10 cellular contexts compared by ENCODE assay signal in the genomic region with DNA sequence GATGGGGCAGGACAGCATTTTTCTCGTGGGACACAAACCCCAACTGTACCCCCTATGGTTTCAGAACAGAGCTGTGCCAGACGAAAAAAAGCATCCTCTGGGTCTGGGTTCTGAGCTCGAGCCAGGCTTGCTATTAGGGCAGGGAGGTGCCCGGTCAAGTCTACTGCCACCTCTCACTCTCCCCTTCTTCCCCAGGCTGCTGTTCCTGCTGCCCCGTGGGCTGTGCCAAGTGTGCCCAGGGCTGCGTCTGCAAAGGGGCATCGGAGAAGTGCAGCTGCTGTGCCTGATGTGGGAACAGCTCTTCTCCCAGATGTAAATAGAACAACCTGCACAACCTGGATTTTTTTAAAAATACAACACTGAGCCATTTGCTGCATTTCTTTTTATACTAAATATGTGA. TPM values are rescaled to one million over a fixed set of nuclear protein-coding genes. Genes with fewer than 3 reads are reported as not detected.
A peak's percentile ranks its signal among the peaks of the same experiment; 100 is the strongest.
DNase-seq lines count a peak whose midpoint lies in the region; ATAC-seq and TF ChIP-seq lines count a peak whose summit lies in the region.
"Had no signal": no experiment of that assay in that cellular context is flagged by ENCODE, and none has a peak within 500 bp of the region (broad histone marks: within the 10 kb centered on the region; RNA-seq: fewer than 3 reads in every experiment).

No MANE protein-coding gene starts in this region.

- no peak overlapping the region for H3K27ac Mint-ChIP-seq in T-helper 17 cell

- H3K4me3 Mint-ChIP-seq in T-helper 17 cell = peak overlapping the region; percentile 95

- ATAC-seq in T-helper 17 cell = no peak
- no peak for ATAC-seq in activated CD4-positive, CD25-positive, alpha-beta regulatory T cell treated with anti-CD3 and anti-CD28 coated beads, Interleukin-2, amount 50 U/mL, for 24 hours

- H3K4me3 ChIP-seq in AG04450 (ENCODE audit: low read depth, low read length) = peak overlapping the region; percentile 73
- H3K4me3 ChIP-seq in esophagus muscularis mucosa = peak overlapping the region; percentile 61 to 78 (median 72)
- H3K4me3 ChIP-seq in osteoblast (ENCODE audit: insufficient read depth, low read length) = peak overlapping the region; percentile 86

- H3K27me3 ChIP-seq in AG04450 (ENCODE audit: control insufficient read depth, insufficient read depth, low read length) = peaks cover 2% of the 10 kb centered on the region
- no peaks in the 10 kb centered on the region for H3K27me3 ChIP-seq in esophagus muscularis mucosa
- H3K27me3 ChIP-seq in osteoblast (ENCODE audit: insufficient read depth, low read length) = no peaks in the 10 kb centered on the region

- no peak for TF ChIP-seq EP300 in esophagus muscularis mucosa (IDR thresholded peaks at IDR 0.05)

- no peak overlapping the region for H2AFZ ChIP-seq in osteoblast (ENCODE audit: low read length)

- peaks cover 26% of the 10 kb centered on the region for H3K27me3 Mint-ChIP-seq in T-helper 17 cell

- no peak for TF ChIP-seq POLR2A in esophagus muscularis mucosa (IDR thresholded peaks at IDR 0.05; ENCODE audit: low read depth)

- no peaks in the 10 kb centered on the region for H3K9me3 ChIP-seq in AG04450 (ENCODE audit: control insufficient read depth, insufficient read depth, low read length)
- no peaks in the 10 kb centered on the region for H3K9me3 ChIP-seq in T-helper 17 cell (ENCODE audit: control insufficient read depth, low read length, poor library complexity, severe bottlenecking)
- no peaks in the 10 kb centered on the region for H3K9me3 ChIP-seq in esophagus muscularis mucosa
- no peaks in the 10 kb centered on the region for H3K9me3 ChIP-seq in osteoblast (ENCODE audit: low read depth, low read length)

- DNase-seq in AG04450 (ENCODE audit: low read depth, low spot score) (no peak), T-helper 17 cell (no peak), esophagus muscularis mucosa (ENCODE audit: extremely low spot score) (no peak), osteoblast (ENCODE audit: insufficient read length, low spot score, missing footprints) (no peak), NCI-H1092 (lab: John Stamatoyannopoulos, UW) (no peak), MV-4-11 (lab: John Stamatoyannopoulos, UW) (no peak), GM10248 (ENCODE audit: extremely low spot score) (no peak)
- DNase-seq: NCI-H446 treated with DMSO at 0.1 percent for 48 hours had no signal

- POLR2A ChIA-PET in AG04450 (lab: Yijun Ruan, JAX) = interaction anchor here (0.7 to 4.8 kb wide), 6 partner anchors 10 to 304 kb away, joined by 3 to 201 read pairs (median 14); partner anchors contain the start of genes MT1X and MT2A
- POLR2A ChIA-PET in GM10248 (lab: Yijun Ruan, JAX) = no interaction called here

- no peak for TF ChIP-seq CTCF in AG04450 (IDR thresholded peaks at IDR 0.05; ENCODE audit: low read depth, low read length)
- no peak for TF ChIP-seq CTCF in esophagus muscularis mucosa (IDR thresholded peaks at IDR 0.05)
- TF ChIP-seq CTCF in osteoblast (IDR thresholded peaks at IDR 0.05; ENCODE audit: extremely low read depth, low read depth, low read length) = no peak
- no peak for TF ChIP-seq CTCF in GM10248 (IDR thresholded peaks at IDR 0.05; ENCODE audit: control extremely low read depth, extremely low read depth, low read depth, missing control alignments)

- intact Hi-C loops in esophagus muscularis mucosa (cut with DNase I) = loop anchor here (10.0 kb wide), 1 partner anchor 202 kb away; the partner anchor contains the start of gene AMFR

- peaks cover 17% of the 10 kb centered on the region for H3K79me2 ChIP-seq in osteoblast (ENCODE audit: insufficient read depth, low read length)

- peaks cover 17% of the 10 kb centered on the region for H3K4me1 Mint-ChIP-seq in T-helper 17 cell

- peak overlapping the region; percentile 97 for H3K4me2 ChIP-seq in osteoblast (ENCODE audit: insufficient read depth, low read length)

- H3K27ac ChIP-seq in AG04450 (ENCODE audit: low read depth, low read length) (peak overlapping the region; percentile 47), esophagus muscularis mucosa (replicated peaks in 1 of 4) (peak overlapping the region; percentile 88 to 94 (median 92)), osteoblast (ENCODE audit: low read depth, low read length) (peak overlapping the region; percentile 97)

- H3K4me1 ChIP-seq in esophagus muscularis mucosa (peaks cover 20 to 41% (median 31%) of the 10 kb centered on the region in 4 donors), osteoblast (ENCODE audit: insufficient read depth, low read length) (peaks cover 14% of the 10 kb centered on the region)

- H3K36me3 Mint-ChIP-seq in T-helper 17 cell (ENCODE audit: low read depth) = peaks cover under 1% of the 10 kb centered on the region

- 57% methylated on average over 6 of the region's 7 CpGs for WGBS in esophagus muscularis mucosa

- H4K20me1 ChIP-seq in osteoblast (ENCODE audit: insufficient read depth, low read length) = peaks cover 4% of the 10 kb centered on the region

- CTCF ChIA-PET in AG04450 (lab: Charles Lee) = interaction anchor here (1.1 to 1.2 kb wide), 2 partner anchors 74 to 113 kb away, joined by 3 to 7 read pairs; no protein-coding TSS in a partner anchor
- CTCF ChIA-PET in GM10248 (lab: Yijun Ruan, JAX) = interaction anchor here (1.0 to 1.5 kb wide), 4 partner anchors 9 to 240 kb away, joined by 3 to 4 read pairs (median 3); no protein-coding TSS in a partner anchor

- no peaks in the 10 kb centered on the region for H3K36me3 ChIP-seq in esophagus muscularis mucosa
- H3K36me3 ChIP-seq in osteoblast (ENCODE audit: insufficient read depth, low read length) = no peaks in the 10 kb centered on the region

RNA-seq across cellular contexts. Expression of gene MT1E, which starts 1.1 kb away (rescaled TPM):
- polyA plus RNA-seq in AG04450 (2011; rRNA removed) = 153 and 250 TPM in 2 replicates
- polyA minus RNA-seq in AG04450 (2011; rRNA and poly(A)+ RNA removed) = 51.3 and 58.4 TPM in 2 replicates
- total RNA-seq in T-helper 17 cell = 1 to 10 TPM; 1.9 to 8.7 TPM
- total RNA-seq in esophagus muscularis mucosa = 100 to 1,000 TPM in 3 of 4 donors, 10 to 100 TPM in 1; 57.7 to 428 (median 146) TPM
- total RNA-seq in osteoblast = 105 and 119 TPM in 2 replicates

RNA-seq across cellular contexts. Expression of gene MT1M, which starts 5.8 kb away (rescaled TPM):
- polyA plus RNA-seq in AG04450 (2011; rRNA removed) = 0.10 and 0.38 TPM in 2 replicates
- polyA minus RNA-seq in AG04450 (2011; rRNA and poly(A)+ RNA removed) = not detected in 2 replicates
- not detected for total RNA-seq in T-helper 17 cell
- 10 to 100 TPM in 3 of 4 donors, 1 to 10 TPM in 1; 3.7 to 74.9 (median 14.9) TPM for total RNA-seq in esophagus muscularis mucosa
- 8.5 and 8.7 TPM in 2 replicates for total RNA-seq in osteoblast

RNA-seq across cellular contexts. Expression of gene MT1A, which starts 11.8 kb away (rescaled TPM):
- polyA plus RNA-seq in AG04450 (2011; rRNA removed) = 0.66 TPM in 1 of 2 replicates, not detected in the other
- polyA minus RNA-seq in AG04450 (2011; rRNA and poly(A)+ RNA removed) = 0.91 and 1.1 TPM in 2 replicates
- not detected for total RNA-seq in T-helper 17 cell
- 100 to 1,000 TPM in 1 of 4 donors, 10 to 100 TPM in 1, 1 to 10 TPM in 1, not detected in 1; 1.7 to 371 (median 21.3) TPM for total RNA-seq in esophagus muscularis mucosa
- total RNA-seq in osteoblast = 0.59 TPM in 1 of 2 replicates, not detected in the other

RNA-seq across cellular contexts. Expression of gene MT2A, which starts 18.3 kb away (rescaled TPM):
- 82.6 and 146 TPM in 2 replicates for polyA plus RNA-seq in AG04450 (2011; rRNA removed)
- polyA minus RNA-seq in AG04450 (2011; rRNA and poly(A)+ RNA removed) = 63.5 and 64.1 TPM in 2 replicates
- total RNA-seq in T-helper 17 cell = 10 to 100 TPM; 36.4 to 43.4 TPM
- 100 to 1,000 TPM in 3 of 4 donors, 10 to 100 TPM in 1; 27.0 to 528 (median 116) TPM for total RNA-seq in esophagus muscularis mucosa
- 33.7 and 43.9 TPM in 2 replicates for total RNA-seq in osteoblast

RNA-seq across cellular contexts. Expression of gene MT1B, which starts 25.0 kb away (rescaled TPM):
- not detected in 2 replicates for polyA plus RNA-seq in AG04450 (2011; rRNA removed)
- polyA minus RNA-seq in AG04450 (2011; rRNA and poly(A)+ RNA removed) = not detected in 2 replicates
- not detected for total RNA-seq in T-helper 17 cell
- not detected for total RNA-seq in esophagus muscularis mucosa
- total RNA-seq in osteoblast = not detected in 2 replicates
- polyA plus RNA-seq: small intestine had no signal

Comparison
In these comparisons a context has a peak if more than half of its experiments do, and no peak if none do; other contexts are left out.
1. H3K27ac ChIP-seq: peak in every context shown above with its lines; median percentile 97 in osteoblast; 92 in esophagus muscularis mucosa; 47 in AG04450.
2. RNA of gene MT1E, which starts 1.1 kb away (total RNA-seq): 57.7 to 428 TPM in esophagus muscularis mucosa and 105 to 119 TPM in osteoblast; 1.9 to 8.7 TPM in T-helper 17 cell; every median in the first group is over 4 times any median in the second.
3. Peak in every context shown above with its lines, with median percentiles within 50 percentile points of each other: H3K4me3 ChIP-seq.